In genomic region chr9:116817762-116818161, GRCh38 we compare ENCODE assay signal across 21 cellular contexts.
DNase-seq lines count a peak whose midpoint lies in the region; ATAC-seq and TF ChIP-seq lines count a peak whose summit lies in the region.
"Had no signal": no experiment of that assay in that cellular context is flagged by ENCODE, and none has a peak within 500 bp of the region (broad histone marks: within the 10 kb centered on the region; RNA-seq: fewer than 3 reads in every experiment).

No MANE protein-coding gene starts in this region.

- TF ChIP-seq CTCF in GM13977 (IDR thresholded peaks at IDR 0.05; ENCODE audit: extremely low read depth, insufficient read depth, missing control alignments), result no peak
- TF ChIP-seq CTCF in foreskin fibroblast (IDR thresholded peaks at IDR 0.05; ENCODE audit: low read depth, low read length), result no peak

- ATAC-seq in GM18868 (IDR thresholded peaks at IDR 0.05; ENCODE audit: unreplicated experiment) (peak; percentile 66), HG02938 (IDR thresholded peaks at IDR 0.05; ENCODE audit: unreplicated experiment) (peak; percentile 72), HG03354 (IDR thresholded peaks at IDR 0.05; ENCODE audit: poor library complexity, severe bottlenecking, unreplicated experiment) (no peak)

- in situ Hi-C loops in GM13977 (cut with MboI; ENCODE audit: low pct_unique_long_range_greater_than_20kb, low sequenced_read_pairs, unreplicated experiment), result no loop called here

- peak; percentile 26 for DNase-seq in GM13977 (ENCODE audit: low spot score)
- DNase-seq in NCI-H774 (lab: John Stamatoyannopoulos, UW), result peak; percentile 47
- DNase-seq in GM19240 (ENCODE audit: insufficient read length, low spot score), result no peak
- DNase-seq in AG08395 (ENCODE audit: low spot score), result no peak
- no peak for DNase-seq in foreskin fibroblast
- DNase-seq: AML-193, COR-L47, EL, H9, KG1, NCI-H1048, NCI-H146, NCI-H2107, NCI-H2227 treated with DMSO at 0.1 percent for 48 hours, NCI-H524, PC-9, SW 1271 had no signal

- H3K4me3 ChIP-seq in foreskin fibroblast (ENCODE audit: low read depth in 1 of 2, low read length in 2 of 2), result no peak overlapping the region
- H3K4me3 ChIP-seq: PC-9, SJSA1 had no signal

Comparison
In these comparisons a context has a peak if more than half of its experiments do, and no peak if none do; other contexts are left out.
1. DNase-seq: peak in GM13977 (single experiment) and NCI-H774 (single experiment); none in GM19240 (single experiment), AG08395 (single experiment) and foreskin fibroblast (0 of 2).